In the genomic region with DNA sequence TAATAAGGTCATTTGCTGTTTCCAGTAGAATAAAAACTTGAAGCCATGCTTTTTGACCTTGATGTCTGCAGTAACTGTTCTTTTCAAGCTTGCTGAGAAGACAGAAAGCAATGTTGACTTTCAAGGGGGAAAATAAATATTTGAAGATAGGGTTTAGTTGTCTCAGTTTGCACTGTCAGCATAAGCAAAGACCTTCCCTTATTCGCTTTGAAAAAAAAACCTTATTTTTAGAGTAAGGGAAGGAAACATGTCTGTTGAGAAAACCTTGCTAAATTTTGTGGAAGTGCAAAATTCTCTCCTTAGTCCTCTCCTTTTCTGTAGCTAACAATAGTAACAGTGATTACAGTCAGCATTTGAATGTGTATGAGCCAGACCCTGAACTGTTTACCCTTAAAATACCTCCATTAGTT, we compare ENCODE assay signal across 15 cellular contexts. TPM values are rescaled to one million over a fixed set of nuclear protein-coding genes. Genes with fewer than 3 reads are reported as not detected.
DNase-seq lines count a peak whose midpoint lies in the region; ATAC-seq, FAIRE-seq and TF ChIP-seq lines count a peak whose summit lies in the region.
"Had no signal": no experiment of that assay in that cellular context is flagged by ENCODE, and none has a peak within 500 bp of the region (broad histone marks: within the 10 kb centered on the region; RNA-seq: fewer than 3 reads in every experiment).

No MANE protein-coding gene starts in this region.

- H3K4me1 ChIP-seq in astrocyte (ENCODE audit: insufficient read depth, low read length): peaks cover 43% of the 10 kb centered on the region
- peaks cover 13% of the 10 kb centered on the region for H3K4me1 ChIP-seq in mesenchymal stem cell (ENCODE audit: control insufficient read depth, insufficient read depth, low read depth, low read length)
- H3K4me1 ChIP-seq in psoas muscle: peaks cover 74% of the 10 kb centered on the region

- no peak overlapping the region for H3K4ac ChIP-seq in mesenchymal stem cell (ENCODE audit: low read depth in 1 of 2, low read length in 2 of 2)

- CTCF ChIA-PET in Calu3 (lab: Charles Lee): no interaction called here

- H3K36me3 Mint-ChIP-seq in Calu3 (ENCODE audit: insufficient read depth, unreplicated experiment): peaks cover 27% of the 10 kb centered on the region
- peaks cover 4% of the 10 kb centered on the region for H3K36me3 Mint-ChIP-seq in astrocyte (ENCODE audit: low read depth, unreplicated experiment)

- H3K27me3 ChIP-seq in astrocyte (ENCODE audit: insufficient read depth, low read length) (no peaks in the 10 kb centered on the region), mesenchymal stem cell (ENCODE audit: control insufficient read depth in 1 of 2, insufficient read depth in 1 of 2, low read length in 2 of 2) (no peaks in the 10 kb centered on the region), psoas muscle (ENCODE audit: insufficient read depth in 3 of 3, low read length in 2 of 3) (no peaks in the 10 kb centered on the region)

- no peaks in the 10 kb centered on the region for H3K27me3 Mint-ChIP-seq in Calu3 (ENCODE audit: unreplicated experiment)
- no peaks in the 10 kb centered on the region for H3K27me3 Mint-ChIP-seq in astrocyte (ENCODE audit: low read depth, unreplicated experiment)
- H3K27me3 Mint-ChIP-seq: progenitor cell of endocrine pancreas had no signal

- H3K27ac Mint-ChIP-seq in Calu3 (ENCODE audit: unreplicated experiment) (peak overlapping the region; percentile 20), astrocyte (ENCODE audit: unreplicated experiment) (no peak overlapping the region)
- H3K27ac Mint-ChIP-seq: progenitor cell of endocrine pancreas had no signal

- ATAC-seq in psoas muscle (no peak), HG02885 (IDR thresholded peaks at IDR 0.05; ENCODE audit: poor library complexity, unreplicated experiment) (no peak)
- ATAC-seq: mucosa of descending colon had no signal

- no peaks in the 10 kb centered on the region for H3K36me3 ChIP-seq in astrocyte (ENCODE audit: insufficient read depth, low read length)
- H3K36me3 ChIP-seq in mesenchymal stem cell (ENCODE audit: control insufficient read depth in 1 of 2, insufficient read depth in 2 of 2, low read depth in 1 of 2, low read length in 2 of 2): peaks cover 0 to 17% of the 10 kb centered on the region in 2 experiments
- no peaks in the 10 kb centered on the region for H3K36me3 ChIP-seq in psoas muscle (ENCODE audit: insufficient read depth in 1 of 2, low read depth in 1 of 2)

- H2AFZ ChIP-seq in astrocyte (ENCODE audit: low read depth, low read length): no peak overlapping the region
- no peak overlapping the region for H2AFZ ChIP-seq in mesenchymal stem cell (ENCODE audit: low read depth, low read length)

- no peak overlapping the region for H3K4me2 ChIP-seq in astrocyte (ENCODE audit: low read length)
- no peak overlapping the region for H3K4me2 ChIP-seq in mesenchymal stem cell (ENCODE audit: low read length, poor library complexity, severe bottlenecking)
- H3K4me2 ChIP-seq: SK-N-SH had no signal

- no peak overlapping the region for H2AK5ac ChIP-seq in mesenchymal stem cell (ENCODE audit: low read length, severe bottlenecking)

- H3K79me2 ChIP-seq in astrocyte (ENCODE audit: insufficient read depth, low read length): peaks cover 96% of the 10 kb centered on the region

- H3K9me3 Mint-ChIP-seq in Calu3 (ENCODE audit: low read depth, unreplicated experiment) (no peaks in the 10 kb centered on the region), astrocyte (ENCODE audit: unreplicated experiment) (no peaks in the 10 kb centered on the region)

- DNase-seq in Calu3 (no peak), KBM-7 (peak; percentile 27), astrocyte (ENCODE audit: low read depth) (no peak), mesenchymal stem cell (peak; percentile 38), psoas muscle (no peak), foreskin fibroblast (no peak)
- DNase-seq in stimulated activated CD4-positive, alpha-beta T cell treated with anti-CD3 and anti-CD28 coated beads, Interleukin-4, amount 100 ng/mL, for 4 hours: no peak
- DNase-seq: activated T-cell treated with anti-CD3 and anti-CD28 coated beads for 4 hours, C1 segment of cervical spinal cord, mucosa of descending colon, NCI-H187, NCI-H82, SK-N-SH had no signal

- TF ChIP-seq CTCF in Calu3 (IDR thresholded peaks at IDR 0.05; ENCODE audit: unreplicated experiment): no peak
- TF ChIP-seq CTCF in astrocyte (IDR thresholded peaks at IDR 0.05; ENCODE audit: insufficient read depth, low read depth, low read length): no peak
- no peak for TF ChIP-seq CTCF in psoas muscle (IDR thresholded peaks at IDR 0.05)
- TF ChIP-seq CTCF in foreskin fibroblast (IDR thresholded peaks at IDR 0.05; ENCODE audit: low read depth, low read length): no peak

- no peak overlapping the region for H4K91ac ChIP-seq in mesenchymal stem cell (ENCODE audit: low read length)

- H3K23ac ChIP-seq in mesenchymal stem cell (ENCODE audit: low read length in 2 of 2): no peak overlapping the region

- H3K4me3 Mint-ChIP-seq in Calu3 (ENCODE audit: low read depth, unreplicated experiment) (no peak overlapping the region), astrocyte (ENCODE audit: unreplicated experiment) (no peak overlapping the region)

- H2BK15ac ChIP-seq in mesenchymal stem cell (ENCODE audit: low read depth, poor library complexity, severe bottlenecking): no peak overlapping the region

- H2BK120ac ChIP-seq in mesenchymal stem cell (ENCODE audit: low read depth, low read length): no peak overlapping the region

- no peak overlapping the region for H4K8ac ChIP-seq in mesenchymal stem cell (ENCODE audit: low read length)

- H3K27ac ChIP-seq in astrocyte (ENCODE audit: low read depth, low read length) (no peak overlapping the region), mesenchymal stem cell (ENCODE audit: low read length, poor library complexity, severe bottlenecking) (no peak overlapping the region), psoas muscle (no peak overlapping the region)

- no peak overlapping the region for H2BK5ac ChIP-seq in mesenchymal stem cell (ENCODE audit: low read depth, low read length, poor library complexity, severe bottlenecking)

- in situ Hi-C loops in KBM-7 (cut with MboI; ENCODE audit: low pct_unique_long_range_greater_than_20kb, low sequenced_read_pairs): no loop called here

- H3K79me1 ChIP-seq in mesenchymal stem cell (replicated peaks; ENCODE audit: low read length, poor library complexity, severe bottlenecking): peaks cover 1% of the 10 kb centered on the region

- peak; percentile 81 for FAIRE-seq in astrocyte (lab: Jason Lieb, UNC)

- H3K18ac ChIP-seq in mesenchymal stem cell (ENCODE audit: low read depth in 1 of 2, low read length in 2 of 2): no peak overlapping the region

- H3K9me3 ChIP-seq in astrocyte (ENCODE audit: insufficient read depth, low read depth, low read length): no peaks in the 10 kb centered on the region
- no peaks in the 10 kb centered on the region for H3K9me3 ChIP-seq in mesenchymal stem cell (ENCODE audit: control insufficient read depth, low read length)
- no peaks in the 10 kb centered on the region for H3K9me3 ChIP-seq in psoas muscle
- H3K9me3 ChIP-seq: mucosa of descending colon, SK-N-SH had no signal

- no CpG with 5 or more reads among the region's 1 CpG for WGBS in mesenchymal stem cell
- 74 to 93% (median 81%) methylated on average over 1 of the region's 1 CpG for WGBS in psoas muscle, 3 donors

- peaks cover 77% of the 10 kb centered on the region for H3K4me1 Mint-ChIP-seq in Calu3 (ENCODE audit: low read depth, unreplicated experiment)
- peaks cover 71% of the 10 kb centered on the region for H3K4me1 Mint-ChIP-seq in astrocyte (ENCODE audit: low read depth, unreplicated experiment)

- no peak overlapping the region for H3K14ac ChIP-seq in mesenchymal stem cell (ENCODE audit: low read length in 2 of 2)

- intact Hi-C loops in Calu3 (cut with micrococcal nuclease; ENCODE audit: unreplicated experiment): no loop called here
- intact Hi-C loops in psoas muscle (cut with DNase I): no loop called here

- H3K9ac ChIP-seq in astrocyte (ENCODE audit: low read length) (no peak overlapping the region), mesenchymal stem cell (ENCODE audit: low read length) (no peak overlapping the region)
- H3K9ac ChIP-seq: SK-N-SH had no signal

- H4K20me1 ChIP-seq in astrocyte (ENCODE audit: insufficient read depth, low read length): peaks cover 89% of the 10 kb centered on the region

- no peak overlapping the region for H3K4me3 ChIP-seq in astrocyte (ENCODE audit: insufficient read depth, low read depth, low read length)
- no peak overlapping the region for H3K4me3 ChIP-seq in mesenchymal stem cell (ENCODE audit: insufficient read depth in 1 of 2, low read depth in 1 of 2, low read length in 2 of 2)
- no peak overlapping the region for H3K4me3 ChIP-seq in psoas muscle
- H3K4me3 ChIP-seq in foreskin fibroblast (ENCODE audit: low read depth in 1 of 2, low read length in 2 of 2): no peak overlapping the region
- H3K4me3 ChIP-seq: mucosa of descending colon had no signal

- no peak overlapping the region for H2BK12ac ChIP-seq in mesenchymal stem cell (ENCODE audit: low read length in 2 of 2)

- no TSS peak for BruUV-seq in Calu3 (replicated peaks; lab: Mats Ljungman, UMichigan)

RNA-seq across cellular contexts. Expression of a gene that starts 43.1 kb away (rescaled TPM):
- 136 and 151 TPM in 2 replicates for total RNA-seq in Calu3 (2022)
- 204 and 231 TPM in 2 replicates for total RNA-seq in astrocyte
- 135 TPM for polyA plus RNA-seq in mesenchymal stem cell (2013, experiment 1 of 2)
- polyA plus RNA-seq in mesenchymal stem cell (2013, experiment 2 of 2): 130 TPM
- total RNA-seq in psoas muscle: 10 to 100 TPM; 45.5 to 89.5 (median 80.7) TPM
- polyA plus RNA-seq in psoas muscle: 10 to 100 TPM; 20.1 to 99.9 (median 54.0) TPM

Comparison
In these comparisons a context has a peak if more than half of its experiments do, and no peak if none do; other contexts are left out.
1. DNase-seq: peak in KBM-7 (single experiment) and mesenchymal stem cell (single experiment); none in Calu3 (single experiment), astrocyte (single experiment), psoas muscle (0 of 2), foreskin fibroblast (0 of 2) and stimulated activated CD4-positive, alpha-beta T cell treated with anti-CD3 and anti-CD28 coated beads, Interleukin-4, amount 100 ng/mL, for 4 hours (0 of 2).